In genomic region chr7:100433592-100434296, GRCh38 we compare ENCODE assay signal across 1 cellular context.
TF ChIP-seq lines count a peak whose summit lies in the region.

No MANE protein-coding gene starts in this region.

TF ChIP-seq in HepG2, 621 proteins besides CTCF, POLR2A, EP300 and RAD21:
- no peak for TF ChIP-seq TBX3 (IDR thresholded peaks at IDR 0.05; ENCODE audit: borderline replicate concordance)
- TF ChIP-seq SAFB2 (CRISPR knock-in tag; IDR thresholded peaks at IDR 0.05; ENCODE audit: borderline replicate concordance, low read depth): 0 out of 2 replicates have a peak, but pooled peaks have one; percentile 44
- peak; percentile 32; the same call in 1 of the 2 replicates for TF ChIP-seq AKAP8 (CRISPR knock-in tag; IDR thresholded peaks at IDR 0.05)
- 0 out of 2 replicates have a peak, but pooled peaks have one; percentile 37 for TF ChIP-seq ZC3H13 (CRISPR knock-in tag; IDR thresholded peaks at IDR 0.05)
- TF ChIP-seq ZNF510 (CRISPR knock-in tag; IDR thresholded peaks at IDR 0.05; ENCODE audit: low read depth): no peak
- TF ChIP-seq SSRP1 (CRISPR knock-in tag; IDR thresholded peaks at IDR 0.05): peak; percentile 94
- TF ChIP-seq ZNF724P (CRISPR knock-in tag; IDR thresholded peaks at IDR 0.05; ENCODE audit: borderline replicate concordance): no peak
- peak; percentile 17; the same call in 1 of the 2 replicates for TF ChIP-seq POLR2AphosphoS5 (IDR thresholded peaks at IDR 0.05; ENCODE audit: low read depth, low read length)
- TF ChIP-seq FOXP4 (CRISPR knock-in tag; IDR thresholded peaks at IDR 0.05): 0 out of 2 replicates have a peak, but pooled peaks have one; percentile 20
- TF ChIP-seq ZNF281 (CRISPR knock-in tag; IDR thresholded peaks at IDR 0.05; ENCODE audit: borderline replicate concordance): peak; percentile 52; the same call in 1 of the 2 replicates
- no peak for TF ChIP-seq SMAD1 (CRISPR knock-in tag; IDR thresholded peaks at IDR 0.05; ENCODE audit: borderline replicate concordance, low read depth)
